ENCODE assay signal across 18 cellular contexts in the genomic region with DNA sequence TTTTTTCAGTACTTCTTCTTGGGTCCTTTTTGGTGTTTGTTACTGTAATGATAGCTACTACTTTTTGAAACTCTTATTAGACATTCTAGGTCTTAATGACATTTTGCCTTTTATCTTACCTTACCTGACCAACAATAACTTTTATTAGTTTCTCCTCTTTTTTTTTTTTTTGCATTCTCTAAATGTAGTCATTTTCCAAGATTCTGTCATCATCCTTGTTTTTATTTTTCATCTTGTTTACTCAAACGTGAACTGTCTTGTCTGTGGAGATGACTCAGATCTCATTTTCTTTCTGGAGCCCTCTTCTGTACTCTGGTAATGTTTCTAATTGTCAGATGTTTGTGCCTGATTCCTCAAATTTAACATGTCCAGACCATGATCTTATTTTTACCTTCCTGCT. TPM values are rescaled to one million over a fixed set of nuclear protein-coding genes. Genes with fewer than 3 reads are reported as not detected.
DNase-seq lines count a peak whose midpoint lies in the region; ATAC-seq, FAIRE-seq and TF ChIP-seq lines count a peak whose summit lies in the region.
"Had no signal": no experiment of that assay in that cellular context is flagged by ENCODE, and none has a peak within 500 bp of the region (broad histone marks: within the 10 kb centered on the region; RNA-seq: fewer than 3 reads in every experiment).

No MANE protein-coding gene starts in this region.

- 17% methylated on average over 1 of the region's 1 CpG for WGBS in A549 (ENCODE audit: missing lambda C conversion rate)

- no peak overlapping the region for H3K27ac Mint-ChIP-seq in activated T-helper 17 cell treated with anti-CD3 and anti-CD28 coated beads, Interleukin-2, amount 50 U/mL, for 72 hours

- TF ChIP-seq CTCF in A549 (IDR thresholded peaks at IDR 0.05) (no peak), DND-41 (IDR thresholded peaks at IDR 0.05; ENCODE audit: borderline replicate concordance, extremely low read depth, low read length, poor library complexity, severe bottlenecking) (no peak)

- DNase-seq in A549 (ENCODE audit: low read depth in 1 of 2, low spot score in 1 of 2) (no peak), DND-41 (no peak), RKO (ENCODE audit: low spot score) (no peak)
- no peak for DNase-seq in stimulated activated naive CD4-positive, alpha-beta T cell treated with Interleukin-2 at 50 U/mL for 16 hours (lab: John Stamatoyannopoulos, UW)
- DNase-seq: BE2C; cortex of kidney; DMS79 treated with DMSO at 0.1 percent for 48 hours; NCI-H1930; NCI-H69; occipital lobe; stimulated activated CD4-positive, alpha-beta T cell treated with anti-CD3 and anti-CD28 coated beads, Interleukin-12 subunit alpha, Interleukin-12 subunit beta, amount 100 ng/mL, for 4 hours; substantia nigra had no signal

- H3K27me3 ChIP-seq in DND-41 (ENCODE audit: insufficient read depth, low read length, poor library complexity) (no peaks in the 10 kb centered on the region), iPS-20b (ENCODE audit: insufficient read depth, low read length) (no peaks in the 10 kb centered on the region)
- H3K27me3 ChIP-seq: ascending aorta, BE2C had no signal

- H3K9me3 ChIP-seq in A549 (no peaks in the 10 kb centered on the region), DND-41 (ENCODE audit: insufficient read depth, low read length, severe bottlenecking) (no peaks in the 10 kb centered on the region), iPS-20b (ENCODE audit: insufficient read depth, low read depth, low read length) (no peaks in the 10 kb centered on the region)
- H3K9me3 ChIP-seq: ascending aorta, BE2C had no signal

- no peak overlapping the region for H2AFZ ChIP-seq in DND-41 (ENCODE audit: low read depth, low read length)

- peaks cover 30% of the 10 kb centered on the region for H3K4me1 Mint-ChIP-seq in activated T-helper 17 cell treated with anti-CD3 and anti-CD28 coated beads, Interleukin-2, amount 50 U/mL, for 72 hours

- ATAC-seq in A549 (no peak), DND-41 (ENCODE audit: insufficient read depth, low read depth) (no peak), HG03095 (IDR thresholded peaks at IDR 0.05; ENCODE audit: unreplicated experiment) (no peak), HG03521 (IDR thresholded peaks at IDR 0.05; ENCODE audit: unreplicated experiment) (no peak)
- ATAC-seq in activated T-helper 17 cell treated with anti-CD3 and anti-CD28 coated beads, Interleukin-2, amount 50 U/mL, for 72 hours (replicated peaks): no peak
- ATAC-seq: HCT116 had no signal

- H3K4me2 ChIP-seq in A549: peak overlapping the region; percentile 99; the same call in 2 of the 3 replicates
- H3K4me2 ChIP-seq in DND-41 (ENCODE audit: insufficient read depth, low read length): peak overlapping the region; percentile 95; the same call in 1 of the 2 replicates

- no peak for TF ChIP-seq RAD21 in A549 (conservative IDR thresholded peaks at IDR 0.05 in 1 of 2, IDR thresholded peaks at IDR 0.05 in 1 of 2)

- CTCF ChIA-PET in A549 (lab: Yijun Ruan, JAX): no interaction called here

- no peaks in the 10 kb centered on the region for H3K36me3 Mint-ChIP-seq in activated T-helper 17 cell treated with anti-CD3 and anti-CD28 coated beads, Interleukin-2, amount 50 U/mL, for 72 hours (ENCODE audit: low read depth)

- no peak for TF ChIP-seq EP300 in A549 (IDR thresholded peaks at IDR 0.05)

- peak overlapping the region; percentile 9 for H3K4me3 Mint-ChIP-seq in activated T-helper 17 cell treated with anti-CD3 and anti-CD28 coated beads, Interleukin-2, amount 50 U/mL, for 72 hours

- TF ChIP-seq POLR2A in A549 (IDR thresholded peaks at IDR 0.05; ENCODE audit: low read length): no peak

- POLR2A ChIA-PET in A549 (lab: Yijun Ruan, JAX): no interaction called here

- H3K36me3 ChIP-seq in DND-41 (ENCODE audit: insufficient read depth, low read length) (no peaks in the 10 kb centered on the region; the same call in 1 of the 2 replicates), iPS-20b (ENCODE audit: insufficient read depth, low read depth, low read length) (no peaks in the 10 kb centered on the region)
- H3K36me3 ChIP-seq: ascending aorta, BE2C had no signal

- no peak for FAIRE-seq in A549 (lab: Jason Lieb, UNC)

- H3K9ac ChIP-seq in DND-41 (ENCODE audit: low read depth, low read length) (no peak overlapping the region), iPS-20b (ENCODE audit: low read depth, low read length) (peak overlapping the region; percentile 61)

- H3K27me3 Mint-ChIP-seq in activated T-helper 17 cell treated with anti-CD3 and anti-CD28 coated beads, Interleukin-2, amount 50 U/mL, for 72 hours: no peaks in the 10 kb centered on the region

- H3K4me1 ChIP-seq in A549: peaks cover 47% of the 10 kb centered on the region
- peaks cover 29% of the 10 kb centered on the region for H3K4me1 ChIP-seq in DND-41 (ENCODE audit: insufficient read depth, low read length)
- H3K4me1 ChIP-seq in iPS-20b (ENCODE audit: insufficient read depth, low read length): peaks cover 48% of the 10 kb centered on the region
- H3K4me1 ChIP-seq: BE2C had no signal

- H3K27ac ChIP-seq in A549 (no peak overlapping the region; a peak in 1 of 6 replicates), DND-41 (ENCODE audit: low read length) (no peak overlapping the region), iPS-20b (ENCODE audit: low read length) (no peak overlapping the region)
- H3K27ac ChIP-seq: ascending aorta had no signal

- H3K79me2 ChIP-seq in DND-41 (ENCODE audit: insufficient read depth, low read length): peaks cover 56% of the 10 kb centered on the region

- H3K9me3 Mint-ChIP-seq in activated T-helper 17 cell treated with anti-CD3 and anti-CD28 coated beads, Interleukin-2, amount 50 U/mL, for 72 hours: no peaks in the 10 kb centered on the region

- H3K4me3 ChIP-seq in A549 (no peak overlapping the region), DND-41 (ENCODE audit: low read depth in 1 of 2, low read length in 2 of 2) (no peak overlapping the region), iPS-20b (ENCODE audit: low read length) (peak overlapping the region; percentile 50; the same call in 1 of the 2 replicates)
- H3K4me3 ChIP-seq: ascending aorta had no signal

- peaks cover 4% of the 10 kb centered on the region; the same call in 1 of the 2 replicates for H4K20me1 ChIP-seq in DND-41 (ENCODE audit: insufficient read depth, low read length)

TF ChIP-seq in A549, 52 proteins besides CTCF, POLR2A, EP300 and RAD21:
- TF ChIP-seq SREBF2 (IDR thresholded peaks at IDR 0.05): no peak
- TF ChIP-seq, protein P1, sequence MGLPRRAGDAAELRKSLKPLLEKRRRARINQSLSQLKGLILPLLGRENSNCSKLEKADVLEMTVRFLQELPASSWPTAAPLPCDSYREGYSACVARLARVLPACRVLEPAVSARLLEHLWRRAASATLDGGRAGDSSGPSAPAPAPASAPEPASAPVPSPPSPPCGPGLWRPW (IDR thresholded peaks at IDR 0.05): no peak

RNA-seq across cellular contexts. Expression of a gene that starts 2.9 kb away (rescaled TPM):
- polyA plus RNA-seq in A549 (2011; rRNA removed) (17.3 and 17.8 TPM in 2 replicates), A549 (2017; fragmentation: RNase III; extraction: RNeasy Plus Mini Kit Qiagen cat#74134 plus additional on column Dnase treatment) (16.2 to 16.6 TPM (median 16.4 TPM) in 3 replicates)
- polyA plus RNA-seq in A549 (2012; cell fraction: cytosol; rRNA removed): 8.2 and 8.9 TPM in 2 replicates
- 4.3 and 7.7 TPM in 2 replicates for polyA plus RNA-seq in A549 (2012; cell fraction: nucleus; rRNA removed)
- 12.0 and 12.4 TPM in 2 replicates for polyA minus RNA-seq in A549 (2011; rRNA and poly(A)+ RNA removed)
- total RNA-seq in activated T-helper 17 cell treated with anti-CD3 and anti-CD28 coated beads, Interleukin-2, amount 50 U/mL, for 72 hours: 10 to 100 TPM in 1 of 2 donors, 1 to 10 TPM in 1; 8.3 to 17.3 TPM
